ENCODE assay signal across 18 cellular contexts in the genomic region with DNA sequence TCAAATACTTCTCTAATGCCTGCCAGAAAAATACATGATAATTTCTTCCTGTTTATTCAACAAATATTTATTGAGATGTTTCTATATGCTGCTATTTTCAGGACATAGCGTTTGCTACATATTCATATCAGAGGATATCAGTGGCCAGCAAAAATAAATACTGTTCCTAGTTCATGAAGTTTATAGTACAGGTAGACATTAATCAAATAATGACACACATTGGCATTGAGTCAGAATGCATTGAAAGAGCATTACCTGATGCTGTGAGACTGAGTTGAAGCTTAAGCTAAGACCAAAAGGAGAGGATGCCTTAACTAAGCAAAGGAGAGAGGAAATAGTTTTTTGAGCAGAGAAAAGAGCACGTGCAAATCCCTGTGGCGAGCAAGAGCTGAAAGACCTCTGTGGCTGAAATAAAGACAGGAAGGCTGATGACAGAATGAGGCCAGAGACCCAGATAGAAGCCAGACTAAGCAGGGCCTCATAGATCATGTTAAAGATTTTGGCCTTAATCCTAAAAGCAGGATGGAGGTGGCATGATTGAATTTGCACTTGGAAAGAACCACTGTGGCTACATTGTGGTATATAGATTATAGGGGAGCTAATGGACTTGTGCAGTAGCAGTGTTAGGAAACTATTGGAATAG.
"Had no signal": no experiment of that assay in that cellular context is flagged by ENCODE, and none has a peak within 500 bp of the region (broad histone marks: within the 10 kb centered on the region; RNA-seq: fewer than 3 reads in every experiment).

No MANE protein-coding gene starts in this region.

- H3K4me1 ChIP-seq: upper lobe of left lung had no signal

- H3K27me3 ChIP-seq: esophagus muscularis mucosa, neural progenitor cell, stomach, upper lobe of left lung had no signal

- H3K27ac ChIP-seq: esophagus muscularis mucosa, left ventricle myocardium inferior, neural progenitor cell, psoas muscle, stomach, thoracic aorta, upper lobe of left lung had no signal

- H3K4me1 Mint-ChIP-seq: neural progenitor cell had no signal

- ATAC-seq: activated T-cell treated with anti-CD3 and anti-CD28 coated beads, Interleukin-2, amount 50 U/mL, for 72 hours; psoas muscle; right cardiac atrium had no signal

- H3K36me3 Mint-ChIP-seq: immature natural killer cell, neural progenitor cell had no signal

- H3K9me3 Mint-ChIP-seq: activated T-cell treated with anti-CD3 and anti-CD28 coated beads, Interleukin-2, amount 50 U/mL, for 72 hours; immature natural killer cell; neural progenitor cell had no signal

- H3K27ac Mint-ChIP-seq: immature natural killer cell, neural progenitor cell had no signal

- H3K9me3 ChIP-seq: esophagus muscularis mucosa, left ventricle myocardium inferior, psoas muscle, stomach, thoracic aorta, upper lobe of left lung had no signal

- DNase-seq: activated CD4-positive, alpha-beta T cell treated with anti-CD3 and anti-CD28 coated beads, Interleukin-2, amount 50 U/mL, for 1 hour; activated CD8-positive, alpha-beta memory T cell treated with anti-CD3 and anti-CD28 coated beads, Interleukin-2, amount 50 U/mL, for 4 hours; activated gamma-delta T cell; activated T-cell treated with anti-CD3 and anti-CD28 coated beads, Interleukin-2, amount 50 U/mL, for 72 hours; aorta; cortex of kidney; effector CD8-positive, alpha-beta T cell; immature natural killer cell; kidney glomerular epithelial cell; left ventricle myocardium inferior; psoas muscle; right cardiac atrium; stimulated activated CD4-positive, alpha-beta T cell treated with anti-CD3 and anti-CD28 coated beads, Interleukin-2, amount 100 ng/mL, for 24 hours; stomach; upper lobe of left lung had no signal

- H3K4me3 ChIP-seq: esophagus muscularis mucosa, left ventricle myocardium inferior, neural progenitor cell, psoas muscle, stomach, thoracic aorta, upper lobe of left lung had no signal

- H3K36me3 ChIP-seq: neural progenitor cell, thoracic aorta, upper lobe of left lung had no signal

- H3K4me3 Mint-ChIP-seq: activated T-cell treated with anti-CD3 and anti-CD28 coated beads, Interleukin-2, amount 50 U/mL, for 72 hours; immature natural killer cell; neural progenitor cell had no signal
